In the genomic region with DNA sequence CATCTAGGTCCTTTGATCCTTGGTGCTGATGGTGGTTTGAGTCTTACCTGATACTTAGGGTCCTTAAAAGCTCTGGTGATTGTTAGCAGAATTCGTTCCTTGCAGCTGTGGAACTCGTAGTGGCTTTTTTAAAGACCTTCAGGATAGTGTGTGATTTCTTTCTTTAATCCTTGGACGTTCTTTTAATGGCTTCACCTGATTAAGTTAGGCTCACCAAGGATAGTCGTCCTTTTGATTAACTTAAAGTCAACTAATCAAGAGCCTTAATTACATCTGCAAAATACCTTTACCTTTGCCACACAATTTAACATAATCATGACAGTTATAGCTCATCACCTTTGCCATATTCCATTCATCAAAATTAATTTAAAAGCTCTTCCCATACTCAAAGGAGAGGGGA, we compare ENCODE assay signal across 26 cellular contexts.
"Had no signal": no experiment of that assay in that cellular context is flagged by ENCODE, and none has a peak within 500 bp of the region (broad histone marks: within the 10 kb centered on the region; RNA-seq: fewer than 3 reads in every experiment).

No MANE protein-coding gene starts in this region.

- H3K4me2 ChIP-seq: hepatocyte had no signal

- H3K4me1 ChIP-seq: colonic mucosa, esophagus muscularis mucosa, foreskin keratinocyte, gastrocnemius medialis, heart left ventricle, heart right ventricle had no signal

- DNase-seq: colonic mucosa; cortex of kidney; dermis blood vessel endothelial cell; dorsolateral prefrontal cortex; effector CD4-positive, alpha-beta T cell; effector CD8-positive, alpha-beta T cell; effector memory CD4-positive, alpha-beta T cell; effector memory CD8-positive, alpha-beta T cell; endodermal cell; erythroblast; esophagus squamous epithelium; foreskin fibroblast; foreskin keratinocyte; foreskin melanocyte; gastrocnemius medialis; glutamatergic neuron; head of caudate nucleus; heart left ventricle; heart right ventricle had no signal

- H3K79me2 ChIP-seq: hepatocyte had no signal

- H3K27ac ChIP-seq: colonic mucosa, dorsolateral prefrontal cortex, epithelial cell of prostate, esophagus muscularis mucosa, esophagus squamous epithelium, foreskin keratinocyte, gastrocnemius medialis, heart left ventricle, heart right ventricle, hepatocyte had no signal

- ATAC-seq: effector memory CD8-positive, alpha-beta T cell; esophagus mucosa; foreskin keratinocyte; gastrocnemius medialis; heart left ventricle; heart right ventricle had no signal

- H3K27me3 ChIP-seq: colonic mucosa, dorsolateral prefrontal cortex, esophagus muscularis mucosa, esophagus squamous epithelium, foreskin keratinocyte, gastrocnemius medialis, heart left ventricle, heart right ventricle, hepatocyte had no signal

- H3K4me3 ChIP-seq: colonic mucosa, dorsolateral prefrontal cortex, esophagus muscularis mucosa, esophagus squamous epithelium, gastrocnemius medialis, heart left ventricle, heart right ventricle, hepatocyte had no signal

- FAIRE-seq: endometrium, endothelial cell of umbilical vein, frontal cortex had no signal

- H3K36me3 ChIP-seq: colonic mucosa, esophagus muscularis mucosa, esophagus squamous epithelium, gastrocnemius medialis, heart left ventricle, heart right ventricle had no signal

- H2AFZ ChIP-seq: hepatocyte had no signal

- H3K9me3 ChIP-seq: colonic mucosa, esophagus muscularis mucosa, esophagus squamous epithelium, gastrocnemius medialis, heart left ventricle, heart right ventricle had no signal
